Comparison of ENCODE assay signal across 7 cellular contexts in genomic region chr2:95767531-95767930, GRCh38.
DNase-seq lines count a peak whose midpoint lies in the region; FAIRE-seq and TF ChIP-seq lines count a peak whose summit lies in the region.
"Not testable (repeated sequence)": the region's sequence is repeated elsewhere in the genome, so short reads cannot be mapped to it uniquely, and the experiment has no call there.

No MANE protein-coding gene starts in this region.

- H3K4me1 Mint-ChIP-seq in osteocyte (ENCODE audit: unreplicated experiment): not testable (repeated sequence)

- TF ChIP-seq EP300 in esophagus muscularis mucosa (IDR thresholded peaks at IDR 0.05): not testable (repeated sequence)

- not testable (repeated sequence) for H3K27me3 Mint-ChIP-seq in osteocyte (ENCODE audit: unreplicated experiment)

- TF ChIP-seq POLR2A in esophagus muscularis mucosa (IDR thresholded peaks at IDR 0.05; ENCODE audit: low read depth): not testable (repeated sequence)

- not testable (repeated sequence) for H3K9me3 Mint-ChIP-seq in osteocyte (ENCODE audit: unreplicated experiment)

- not testable (repeated sequence) for H3K27ac Mint-ChIP-seq in osteocyte (ENCODE audit: unreplicated experiment)

- not testable (repeated sequence) for H3K36me3 ChIP-seq in esophagus muscularis mucosa; kidney (ENCODE audit: control insufficient read depth in 1 of 2, insufficient read depth in 2 of 2, low read length in 2 of 2)

- peak; percentile 24 for DNase-seq in activated CD8-positive, alpha-beta memory T cell treated with anti-CD3 and anti-CD28 coated beads for 24 hours
- DNase-seq in esophagus muscularis mucosa (ENCODE audit: extremely low spot score) (peak; percentile 62), islet precursor cell (peak; percentile 11), kidney (peak; percentile 25), osteocyte (ENCODE audit: extremely low spot score, unreplicated experiment) (peak; percentile 57), posterior vena cava (ENCODE audit: low spot score) (peak; percentile 58), ureter (ENCODE audit: low spot score) (peak; percentile 25)

- not testable (repeated sequence) for TF ChIP-seq CTCF in esophagus muscularis mucosa (IDR thresholded peaks at IDR 0.05); kidney (IDR thresholded peaks at IDR 0.05; ENCODE audit: borderline replicate concordance, extremely low read depth, insufficient read depth); osteocyte (IDR thresholded peaks at IDR 0.05)

- H3K9ac ChIP-seq in kidney (ENCODE audit: low read length in 2 of 2): not testable (repeated sequence)

- not testable (repeated sequence) for H3K27me3 ChIP-seq in esophagus muscularis mucosa

- not testable (repeated sequence) for H3K4me3 Mint-ChIP-seq in osteocyte (ENCODE audit: unreplicated experiment)

- intact Hi-C loops in esophagus muscularis mucosa (cut with DNase I); kidney (cut with DNase I); posterior vena cava (cut with DNase I): not testable (repeated sequence)

- H3K9me3 ChIP-seq in esophagus muscularis mucosa; kidney (ENCODE audit: control insufficient read depth in 1 of 2, low read length in 2 of 2): not testable (repeated sequence)

- not testable (repeated sequence) for H3K4me3 ChIP-seq in esophagus muscularis mucosa; kidney (ENCODE audit: low read length in 2 of 2)

- not testable (repeated sequence) for H3K4me1 ChIP-seq in esophagus muscularis mucosa; kidney (ENCODE audit: control insufficient read depth in 1 of 2, insufficient read depth in 1 of 2, low read depth in 1 of 2, low read length in 2 of 2)

- not testable (repeated sequence) for H3K36me3 Mint-ChIP-seq in osteocyte (ENCODE audit: unreplicated experiment)

- WGBS in esophagus muscularis mucosa: 71% methylated on average over 3 of the region's 4 CpGs

- not testable (repeated sequence) for H3K27ac ChIP-seq in esophagus muscularis mucosa (replicated peaks in 1 of 4); kidney (ENCODE audit: low read depth in 2 of 2, low read length in 2 of 2)

- not testable (repeated sequence) for FAIRE-seq in kidney (lab: Jason Lieb, UNC)

Comparison
In these comparisons a context has a peak if more than half of its experiments do, and no peak if none do; other contexts are left out.
1. DNase-seq: peak in every context shown above with its lines; median percentile 62 in esophagus muscularis mucosa; 58 in posterior vena cava; 57 in osteocyte; 25 in kidney; 25 in ureter; 24 in activated CD8-positive, alpha-beta memory T cell treated with anti-CD3 and anti-CD28 coated beads for 24 hours; 11 in islet precursor cell.